20 cellular contexts compared by ENCODE assay signal in genomic region chr12:110726018-110726417, GRCh38. TPM values are rescaled to one million over a fixed set of nuclear protein-coding genes. Genes with fewer than 3 reads are reported as not detected.
DNase-seq lines count a peak whose midpoint lies in the region; ATAC-seq and TF ChIP-seq lines count a peak whose summit lies in the region.
"Had no signal": no experiment of that assay in that cellular context is flagged by ENCODE, and none has a peak within 500 bp of the region (broad histone marks: within the 10 kb centered on the region; RNA-seq: fewer than 3 reads in every experiment).

No MANE protein-coding gene starts in this region.

- POLR2A ChIA-PET in WTC11 (lab: Charles Lee) (no interaction called here), HEK293T (lab: Yijun Ruan, JAX) (no interaction called here)

- no peak for DNase-seq in natural killer cell
- no peak for DNase-seq in natural killer cell treated with Interleukin-12 subunit alpha and Interleukin-12 subunit beta and Interleukin-15 and Interleukin-18, amount 100 ng/mL, for 72 hours (ENCODE audit: low spot score)
- DNase-seq in WTC11 (ENCODE audit: low spot score), result no peak
- no peak for DNase-seq in effector memory CD8-positive, alpha-beta T cell
- no peak for DNase-seq in stimulated activated CD4-positive, alpha-beta T cell treated with anti-CD3 and anti-CD28 coated beads, Interleukin-15, amount 100 ng/mL, for 24 hours
- DNase-seq in HEK293T (ENCODE audit: extremely low spot score), result no peak
- DNase-seq in GM20000 (ENCODE audit: low spot score), result no peak
- DNase-seq: activated CD4-positive, CD25-positive, alpha-beta regulatory T cell; activated effector memory CD4-positive, alpha-beta T cell treated with Interleukin-2 at 50 U/mL for 16 hours; heart left ventricle; left colon; mesendoderm; MG63; NCI-H1417; NCI-H2081 treated with DMSO at 0.1 percent for 48 hours; NCI-H446 treated with DMSO at 0.1 percent for 48 hours; substantia nigra; upper lobe of right lung had no signal

- intact Hi-C loops in natural killer cell (cut with micrococcal nuclease), result no loop called here

- H3K4me3 Mint-ChIP-seq in natural killer cell, result no peak overlapping the region
- no peak overlapping the region for H3K4me3 Mint-ChIP-seq in natural killer cell treated with Interleukin-12 subunit alpha and Interleukin-12 subunit beta and Interleukin-15 and Interleukin-18, amount 100 ng/mL, for 72 hours
- H3K4me3 Mint-ChIP-seq in WTC11, result peak overlapping the region; percentile 32
- H3K4me3 Mint-ChIP-seq in effector memory CD8-positive, alpha-beta T cell, result no peak overlapping the region

- H3K27ac Mint-ChIP-seq in natural killer cell (peak overlapping the region; percentile 63 to 64), WTC11 (peak overlapping the region; percentile 89)
- no peak overlapping the region for H3K27ac Mint-ChIP-seq in natural killer cell treated with Interleukin-12 subunit alpha and Interleukin-12 subunit beta and Interleukin-15 and Interleukin-18, amount 100 ng/mL, for 72 hours
- peak overlapping the region; percentile 6 to 86 for H3K27ac Mint-ChIP-seq in effector memory CD8-positive, alpha-beta T cell

- CTCF ChIA-PET in WTC11 (lab: Charles Lee), result no interaction called here
- CTCF ChIA-PET in HEK293T (lab: Yijun Ruan, JAX), result no interaction called here

- no peak for ATAC-seq in natural killer cell
- ATAC-seq in natural killer cell treated with Interleukin-12 subunit alpha and Interleukin-12 subunit beta and Interleukin-15 and Interleukin-18, amount 100 ng/mL, for 72 hours, result no peak
- peak; percentile 55 for ATAC-seq in WTC11
- no peak for ATAC-seq in effector memory CD8-positive, alpha-beta T cell (replicated peaks)
- ATAC-seq: left colon, sciatic nerve, upper lobe of right lung had no signal

- H3K36me3 Mint-ChIP-seq in natural killer cell (peaks cover 13% of the 10 kb centered on the region), WTC11 (peaks cover 76% of the 10 kb centered on the region)
- H3K36me3 Mint-ChIP-seq in natural killer cell treated with Interleukin-12 subunit alpha and Interleukin-12 subunit beta and Interleukin-15 and Interleukin-18, amount 100 ng/mL, for 72 hours, result peaks cover 43% of the 10 kb centered on the region
- peaks cover 94% of the 10 kb centered on the region for H3K36me3 Mint-ChIP-seq in effector memory CD8-positive, alpha-beta T cell (ENCODE audit: insufficient read depth)

- H3K4me1 Mint-ChIP-seq in natural killer cell (peaks cover 21 to 34% of the 10 kb centered on the region in 2 donors), WTC11 (peaks cover 37% of the 10 kb centered on the region)
- H3K4me1 Mint-ChIP-seq in natural killer cell treated with Interleukin-12 subunit alpha and Interleukin-12 subunit beta and Interleukin-15 and Interleukin-18, amount 100 ng/mL, for 72 hours (ENCODE audit: low read depth in 2 of 2), result peaks cover 23 to 29% of the 10 kb centered on the region in 2 donors
- peaks cover 25 to 28% of the 10 kb centered on the region in 2 donors for H3K4me1 Mint-ChIP-seq in effector memory CD8-positive, alpha-beta T cell (ENCODE audit: low read depth in 2 of 2)

- no peaks in the 10 kb centered on the region for H3K9me3 Mint-ChIP-seq in natural killer cell
- H3K9me3 Mint-ChIP-seq in natural killer cell treated with Interleukin-12 subunit alpha and Interleukin-12 subunit beta and Interleukin-15 and Interleukin-18, amount 100 ng/mL, for 72 hours, result no peaks in the 10 kb centered on the region
- H3K9me3 Mint-ChIP-seq in WTC11, result no peaks in the 10 kb centered on the region
- H3K9me3 Mint-ChIP-seq in effector memory CD8-positive, alpha-beta T cell, result no peaks in the 10 kb centered on the region

- no peaks in the 10 kb centered on the region for H3K27me3 Mint-ChIP-seq in natural killer cell (ENCODE audit: low read depth in 2 of 2)
- H3K27me3 Mint-ChIP-seq in natural killer cell treated with Interleukin-12 subunit alpha and Interleukin-12 subunit beta and Interleukin-15 and Interleukin-18, amount 100 ng/mL, for 72 hours, result no peaks in the 10 kb centered on the region
- no peaks in the 10 kb centered on the region for H3K27me3 Mint-ChIP-seq in WTC11 (ENCODE audit: low read depth)
- H3K27me3 Mint-ChIP-seq in effector memory CD8-positive, alpha-beta T cell, result no peaks in the 10 kb centered on the region

- TF ChIP-seq CTCF in natural killer cell (IDR thresholded peaks at IDR 0.05) (no peak), WTC11 (IDR thresholded peaks at IDR 0.05) (no peak), GM20000 (IDR thresholded peaks at IDR 0.05; ENCODE audit: extremely low read depth, missing control alignments) (no peak)

TF ChIP-seq in WTC11, 78 proteins besides CTCF, POLR2A, EP300 and RAD21 (continues in another document):
- TF ChIP-seq PREB (CRISPR knock-in tag; IDR thresholded peaks at IDR 0.05; ENCODE audit: borderline replicate concordance), result no peak
- TF ChIP-seq ELF4 (CRISPR knock-in tag; IDR thresholded peaks at IDR 0.05; ENCODE audit: low read depth), result no peak
- TF ChIP-seq PRRX2 (CRISPR knock-in tag; IDR thresholded peaks at IDR 0.05), result no peak
- TF ChIP-seq CBFB (CRISPR knock-in tag; IDR thresholded peaks at IDR 0.05; ENCODE audit: low read depth), result no peak
- TF ChIP-seq, protein P1, sequence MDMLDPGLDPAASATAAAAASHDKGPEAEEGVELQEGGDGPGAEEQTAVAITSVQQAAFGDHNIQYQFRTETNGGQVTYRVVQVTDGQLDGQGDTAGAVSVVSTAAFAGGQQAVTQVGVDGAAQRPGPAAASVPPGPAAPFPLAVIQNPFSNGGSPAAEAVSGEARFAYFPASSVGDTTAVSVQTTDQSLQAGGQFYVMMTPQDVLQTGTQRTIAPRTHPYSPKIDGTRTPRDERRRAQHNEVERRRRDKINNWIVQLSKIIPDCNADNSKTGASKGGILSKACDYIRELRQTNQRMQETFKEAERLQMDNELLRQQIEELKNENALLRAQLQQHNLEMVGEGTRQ (CRISPR knock-in tag; IDR thresholded peaks at IDR 0.05), result no peak
- TF ChIP-seq SP1 (CRISPR knock-in tag; conservative IDR thresholded peaks at IDR 0.05), result no peak

TF ChIP-seq in HEK293T, 16 proteins besides CTCF, POLR2A, EP300 and RAD21:
- TF ChIP-seq FOXK2 (IDR thresholded peaks at IDR 0.05), result no peak
- TF ChIP-seq SUZ12 (IDR thresholded peaks at IDR 0.05), result no peak
- no peak for TF ChIP-seq ARNT (IDR thresholded peaks at IDR 0.05)
- no peak for TF ChIP-seq L3MBTL2 (conservative IDR thresholded peaks at IDR 0.05)

RNA-seq across cellular contexts. Expression of gene PPP1CC, which starts 16.7 kb away (rescaled TPM):
- total RNA-seq in natural killer cell (100 to 1,000 TPM; 114 to 121 (median 117) TPM), WTC11 (2021) (313 to 321 TPM (median 316 TPM) in 3 replicates)
- total RNA-seq in natural killer cell treated with Interleukin-12 subunit alpha and Interleukin-12 subunit beta and Interleukin-15 and Interleukin-18, amount 100 ng/mL, for 72 hours, result 100 to 1,000 TPM; 140 to 143 TPM

RNA-seq across cellular contexts. Expression of gene HVCN1, which starts 37.1 kb away (rescaled TPM):
- total RNA-seq in natural killer cell (10 to 100 TPM; 12.5 to 18.4 (median 18.0) TPM), WTC11 (2021) (5.7 to 8.4 TPM (median 7.9 TPM) in 3 replicates)
- total RNA-seq in natural killer cell treated with Interleukin-12 subunit alpha and Interleukin-12 subunit beta and Interleukin-15 and Interleukin-18, amount 100 ng/mL, for 72 hours, result 1 to 10 TPM in 1 of 2 donors, under 1 TPM in 1; 1.00 to 3.3 TPM
- total RNA-seq: SJSA1 had no signal

Comparison
In these comparisons a context has a peak if more than half of its experiments do, and no peak if none do; other contexts are left out.
1. H3K27ac Mint-ChIP-seq: peak in natural killer cell (2 of 2), WTC11 (single experiment) and effector memory CD8-positive, alpha-beta T cell (2 of 2); none in natural killer cell treated with Interleukin-12 subunit alpha and Interleukin-12 subunit beta and Interleukin-15 and Interleukin-18, amount 100 ng/mL, for 72 hours (0 of 2).